In the genomic region with DNA sequence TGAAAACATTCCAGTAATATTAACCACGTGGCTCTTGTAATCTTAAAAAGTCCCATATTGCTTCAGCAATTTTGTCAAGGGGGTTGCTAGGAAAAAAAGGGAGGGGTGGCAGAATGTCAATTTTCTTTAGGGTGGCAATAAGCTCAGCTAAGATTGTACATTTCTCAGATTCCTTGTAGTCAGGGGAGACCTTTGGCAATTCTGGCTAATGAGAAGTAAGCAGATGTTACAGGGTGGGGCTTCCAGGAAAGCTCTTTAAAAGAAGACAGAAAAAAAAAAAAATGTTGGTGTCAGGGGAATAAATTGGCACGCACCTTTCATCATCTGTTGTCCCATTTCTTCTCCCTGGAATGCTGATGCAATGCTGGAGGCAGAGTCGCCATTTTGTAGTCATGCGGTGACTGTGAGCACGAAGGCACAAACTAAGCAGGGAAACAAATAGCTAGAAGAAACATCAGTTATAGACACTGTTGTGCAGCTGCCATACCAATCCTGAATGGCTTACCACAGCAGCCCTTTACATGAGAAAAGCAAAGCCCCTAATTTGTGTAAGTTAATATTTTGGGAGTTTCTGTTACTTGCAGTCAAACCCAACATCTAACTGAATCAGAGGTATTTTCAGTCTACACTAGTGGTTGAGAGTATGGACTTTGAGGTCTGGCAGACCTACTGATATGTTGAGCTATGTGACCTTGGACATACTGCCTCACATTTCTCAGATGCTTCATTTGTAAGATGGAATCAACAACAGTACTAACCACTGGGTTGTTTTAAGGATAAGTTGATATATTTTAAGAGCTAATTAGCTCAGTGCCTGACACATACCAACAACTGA, we compare ENCODE assay signal across 1 cellular context.
TF ChIP-seq lines count a peak whose summit lies in the region.

No MANE protein-coding gene starts in this region.

TF ChIP-seq in GM23338, 12 proteins besides CTCF, POLR2A, EP300 and RAD21 (continued from another document):
- TF ChIP-seq, protein P1, sequence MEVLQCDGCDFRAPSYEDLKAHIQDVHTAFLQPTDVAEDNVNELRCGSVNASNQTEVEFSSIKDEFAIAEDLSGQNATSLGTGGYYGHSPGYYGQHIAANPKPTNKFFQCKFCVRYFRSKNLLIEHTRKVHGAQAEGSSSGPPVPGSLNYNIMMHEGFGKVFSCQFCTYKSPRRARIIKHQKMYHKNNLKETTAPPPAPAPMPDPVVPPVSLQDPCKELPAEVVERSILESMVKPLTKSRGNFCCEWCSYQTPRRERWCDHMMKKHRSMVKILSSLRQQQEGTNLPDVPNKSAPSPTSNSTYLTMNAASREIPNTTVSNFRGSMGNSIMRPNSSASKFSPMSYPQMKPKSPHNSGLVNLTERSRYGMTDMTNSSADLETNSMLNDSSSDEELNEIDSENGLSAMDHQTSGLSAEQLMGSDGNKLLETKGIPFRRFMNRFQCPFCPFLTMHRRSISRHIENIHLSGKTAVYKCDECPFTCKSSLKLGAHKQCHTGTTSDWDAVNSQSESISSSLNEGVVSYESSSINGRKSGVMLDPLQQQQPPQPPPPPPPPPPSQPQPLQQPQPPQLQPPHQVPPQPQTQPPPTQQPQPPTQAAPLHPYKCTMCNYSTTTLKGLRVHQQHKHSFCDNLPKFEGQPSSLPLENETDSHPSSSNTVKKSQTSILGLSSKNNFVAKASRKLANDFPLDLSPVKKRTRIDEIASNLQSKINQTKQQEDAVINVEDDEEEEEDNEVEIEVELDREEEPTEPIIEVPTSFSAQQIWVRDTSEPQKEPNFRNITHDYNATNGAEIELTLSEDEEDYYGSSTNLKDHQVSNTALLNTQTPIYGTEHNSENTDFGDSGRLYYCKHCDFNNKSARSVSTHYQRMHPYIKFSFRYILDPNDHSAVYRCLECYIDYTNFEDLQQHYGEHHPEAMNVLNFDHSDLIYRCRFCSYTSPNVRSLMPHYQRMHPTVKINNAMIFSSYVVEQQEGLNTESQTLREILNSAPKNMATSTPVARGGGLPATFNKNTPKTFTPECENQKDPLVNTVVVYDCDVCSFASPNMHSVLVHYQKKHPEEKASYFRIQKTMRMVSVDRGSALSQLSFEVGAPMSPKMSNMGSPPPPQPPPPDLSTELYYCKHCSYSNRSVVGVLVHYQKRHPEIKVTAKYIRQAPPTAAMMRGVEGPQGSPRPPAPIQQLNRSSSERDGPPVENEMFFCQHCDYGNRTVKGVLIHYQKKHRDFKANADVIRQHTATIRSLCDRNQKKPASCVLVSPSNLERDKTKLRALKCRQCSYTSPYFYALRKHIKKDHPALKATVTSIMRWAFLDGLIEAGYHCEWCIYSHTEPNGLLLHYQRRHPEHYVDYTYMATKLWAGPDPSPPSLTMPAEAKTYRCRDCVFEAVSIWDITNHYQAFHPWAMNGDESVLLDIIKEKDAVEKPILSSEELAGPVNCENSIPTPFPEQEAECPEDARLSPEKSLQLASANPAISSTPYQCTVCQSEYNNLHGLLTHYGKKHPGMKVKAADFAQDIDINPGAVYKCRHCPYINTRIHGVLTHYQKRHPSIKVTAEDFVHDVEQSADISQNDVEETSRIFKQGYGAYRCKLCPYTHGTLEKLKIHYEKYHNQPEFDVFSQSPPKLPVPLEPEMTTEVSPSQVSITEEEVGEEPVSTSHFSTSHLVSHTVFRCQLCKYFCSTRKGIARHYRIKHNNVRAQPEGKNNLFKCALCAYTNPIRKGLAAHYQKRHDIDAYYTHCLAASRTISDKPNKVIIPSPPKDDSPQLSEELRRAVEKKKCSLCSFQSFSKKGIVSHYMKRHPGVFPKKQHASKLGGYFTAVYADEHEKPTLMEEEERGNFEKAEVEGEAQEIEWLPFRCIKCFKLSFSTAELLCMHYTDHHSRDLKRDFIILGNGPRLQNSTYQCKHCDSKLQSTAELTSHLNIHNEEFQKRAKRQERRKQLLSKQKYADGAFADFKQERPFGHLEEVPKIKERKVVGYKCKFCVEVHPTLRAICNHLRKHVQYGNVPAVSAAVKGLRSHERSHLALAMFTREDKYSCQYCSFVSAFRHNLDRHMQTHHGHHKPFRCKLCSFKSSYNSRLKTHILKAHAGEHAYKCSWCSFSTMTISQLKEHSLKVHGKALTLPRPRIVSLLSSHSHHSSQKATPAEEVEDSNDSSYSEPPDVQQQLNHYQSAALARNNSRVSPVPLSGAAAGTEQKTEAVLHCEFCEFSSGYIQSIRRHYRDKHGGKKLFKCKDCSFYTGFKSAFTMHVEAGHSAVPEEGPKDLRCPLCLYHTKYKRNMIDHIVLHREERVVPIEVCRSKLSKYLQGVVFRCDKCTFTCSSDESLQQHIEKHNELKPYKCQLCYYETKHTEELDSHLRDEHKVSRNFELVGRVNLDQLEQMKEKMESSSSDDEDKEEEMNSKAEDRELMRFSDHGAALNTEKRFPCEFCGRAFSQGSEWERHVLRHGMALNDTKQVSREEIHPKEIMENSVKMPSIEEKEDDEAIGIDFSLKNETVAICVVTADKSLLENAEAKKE (CRISPR knock-in tag; IDR thresholded peaks at IDR 0.05): no peak
- no peak for TF ChIP-seq POLR2AphosphoS5 (IDR thresholded peaks at IDR 0.05; ENCODE audit: low read depth)
- no peak for TF ChIP-seq CREB1 (CRISPR knock-in tag; IDR thresholded peaks at IDR 0.05; ENCODE audit: low read depth)
- TF ChIP-seq, protein P2, sequence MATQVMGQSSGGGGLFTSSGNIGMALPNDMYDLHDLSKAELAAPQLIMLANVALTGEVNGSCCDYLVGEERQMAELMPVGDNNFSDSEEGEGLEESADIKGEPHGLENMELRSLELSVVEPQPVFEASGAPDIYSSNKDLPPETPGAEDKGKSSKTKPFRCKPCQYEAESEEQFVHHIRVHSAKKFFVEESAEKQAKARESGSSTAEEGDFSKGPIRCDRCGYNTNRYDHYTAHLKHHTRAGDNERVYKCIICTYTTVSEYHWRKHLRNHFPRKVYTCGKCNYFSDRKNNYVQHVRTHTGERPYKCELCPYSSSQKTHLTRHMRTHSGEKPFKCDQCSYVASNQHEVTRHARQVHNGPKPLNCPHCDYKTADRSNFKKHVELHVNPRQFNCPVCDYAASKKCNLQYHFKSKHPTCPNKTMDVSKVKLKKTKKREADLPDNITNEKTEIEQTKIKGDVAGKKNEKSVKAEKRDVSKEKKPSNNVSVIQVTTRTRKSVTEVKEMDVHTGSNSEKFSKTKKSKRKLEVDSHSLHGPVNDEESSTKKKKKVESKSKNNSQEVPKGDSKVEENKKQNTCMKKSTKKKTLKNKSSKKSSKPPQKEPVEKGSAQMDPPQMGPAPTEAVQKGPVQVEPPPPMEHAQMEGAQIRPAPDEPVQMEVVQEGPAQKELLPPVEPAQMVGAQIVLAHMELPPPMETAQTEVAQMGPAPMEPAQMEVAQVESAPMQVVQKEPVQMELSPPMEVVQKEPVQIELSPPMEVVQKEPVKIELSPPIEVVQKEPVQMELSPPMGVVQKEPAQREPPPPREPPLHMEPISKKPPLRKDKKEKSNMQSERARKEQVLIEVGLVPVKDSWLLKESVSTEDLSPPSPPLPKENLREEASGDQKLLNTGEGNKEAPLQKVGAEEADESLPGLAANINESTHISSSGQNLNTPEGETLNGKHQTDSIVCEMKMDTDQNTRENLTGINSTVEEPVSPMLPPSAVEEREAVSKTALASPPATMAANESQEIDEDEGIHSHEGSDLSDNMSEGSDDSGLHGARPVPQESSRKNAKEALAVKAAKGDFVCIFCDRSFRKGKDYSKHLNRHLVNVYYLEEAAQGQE (IDR thresholded peaks at IDR 0.05; ENCODE audit: unreplicated experiment): no peak
- no peak for TF ChIP-seq EZH2 (IDR thresholded peaks at IDR 0.05; ENCODE audit: low read depth, unreplicated experiment)
- TF ChIP-seq EZH2phosphoT487 (IDR thresholded peaks at IDR 0.05; ENCODE audit: unreplicated experiment): no peak
- no peak for TF ChIP-seq ZNF114 (CRISPR knock-in tag; IDR thresholded peaks at IDR 0.05)
- TF ChIP-seq JUNB (IDR thresholded peaks at IDR 0.05; ENCODE audit: unreplicated experiment): no peak
- TF ChIP-seq NANOG (IDR thresholded peaks at IDR 0.05; ENCODE audit: borderline replicate concordance): no peak
